ENCODE assay signal across 23 cellular contexts in the genomic region with DNA sequence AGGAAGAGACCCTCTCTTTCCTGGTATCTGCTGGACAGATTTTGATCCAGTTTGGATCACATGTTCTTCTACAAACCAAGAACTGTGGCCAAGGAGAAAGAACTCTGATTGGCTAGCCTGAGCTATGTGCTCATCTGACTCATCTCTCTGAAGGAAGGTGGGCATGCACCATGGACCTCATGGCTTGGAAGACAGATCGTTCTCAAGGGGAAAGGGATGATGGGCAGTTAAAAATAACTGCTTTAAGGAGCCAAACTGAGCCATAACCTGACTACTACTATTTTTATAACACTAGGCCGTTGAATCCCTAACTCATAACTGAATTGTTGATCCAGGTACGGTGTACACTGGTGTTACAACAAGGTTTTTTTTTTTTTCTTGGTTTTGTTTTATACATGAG.
"Had no signal": no experiment of that assay in that cellular context is flagged by ENCODE, and none has a peak within 500 bp of the region (broad histone marks: within the 10 kb centered on the region; RNA-seq: fewer than 3 reads in every experiment).

No MANE protein-coding gene starts in this region.

- ATAC-seq: effector memory CD8-positive, alpha-beta T cell; esophagus mucosa; foreskin keratinocyte; gastroesophageal sphincter; heart left ventricle; heart right ventricle had no signal

- H3K4me3 ChIP-seq: colonic mucosa, coronary artery, dorsolateral prefrontal cortex, esophagus muscularis mucosa, esophagus squamous epithelium, gastroesophageal sphincter, heart left ventricle, heart right ventricle had no signal

- H3K4me1 ChIP-seq: colonic mucosa, foreskin keratinocyte had no signal

- H3K27ac ChIP-seq: colonic mucosa, coronary artery, dorsolateral prefrontal cortex, epithelial cell of prostate, esophagus muscularis mucosa, esophagus squamous epithelium, foreskin keratinocyte, gastroesophageal sphincter, heart left ventricle, heart right ventricle had no signal

- H3K9me3 ChIP-seq: colonic mucosa, esophagus muscularis mucosa, esophagus squamous epithelium, gastroesophageal sphincter, heart left ventricle, heart right ventricle had no signal

- H3K36me3 ChIP-seq: colonic mucosa, esophagus muscularis mucosa, esophagus squamous epithelium, gastroesophageal sphincter, heart left ventricle, heart right ventricle had no signal

- DNase-seq: colonic mucosa; cortex of kidney; dermis blood vessel endothelial cell; dorsolateral prefrontal cortex; effector CD4-positive, alpha-beta T cell; effector CD8-positive, alpha-beta T cell; effector memory CD4-positive, alpha-beta T cell; effector memory CD8-positive, alpha-beta T cell; endodermal cell; erythroblast; esophagus squamous epithelium; foreskin fibroblast; foreskin keratinocyte; foreskin melanocyte; glutamatergic neuron; head of caudate nucleus; heart left ventricle; heart right ventricle had no signal

- H3K27me3 ChIP-seq: colonic mucosa, dorsolateral prefrontal cortex, esophagus muscularis mucosa, esophagus squamous epithelium, foreskin keratinocyte, gastroesophageal sphincter, heart left ventricle, heart right ventricle had no signal
